1 cellular context compared by ENCODE assay signal in genomic region chr11:859394-860131, GRCh38.
TF ChIP-seq lines count a peak whose summit lies in the region.

No MANE protein-coding gene starts in this region.

TF ChIP-seq in GM12878, 131 proteins besides CTCF, POLR2A, EP300 and RAD21:
- no peak for TF ChIP-seq JUND (IDR thresholded peaks at IDR 0.05; ENCODE audit: low read depth, low read length)
- TF ChIP-seq KLF5 (IDR thresholded peaks at IDR 0.05; ENCODE audit: partially characterized antibody): no peak
- TF ChIP-seq, protein P1, sequence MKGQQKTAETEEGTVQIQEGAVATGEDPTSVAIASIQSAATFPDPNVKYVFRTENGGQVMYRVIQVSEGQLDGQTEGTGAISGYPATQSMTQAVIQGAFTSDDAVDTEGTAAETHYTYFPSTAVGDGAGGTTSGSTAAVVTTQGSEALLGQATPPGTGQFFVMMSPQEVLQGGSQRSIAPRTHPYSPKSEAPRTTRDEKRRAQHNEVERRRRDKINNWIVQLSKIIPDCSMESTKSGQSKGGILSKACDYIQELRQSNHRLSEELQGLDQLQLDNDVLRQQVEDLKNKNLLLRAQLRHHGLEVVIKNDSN (IDR thresholded peaks at IDR 0.05; ENCODE audit: borderline replicate concordance, extremely low read length, insufficient read depth, low read depth, low read length): peak; percentile 37
- TF ChIP-seq NFYA (IDR thresholded peaks at IDR 0.05; ENCODE audit: borderline replicate concordance, low read depth, low read length): no peak
- TF ChIP-seq MXI1 (IDR thresholded peaks at IDR 0.05; ENCODE audit: low read depth, low read length): no peak
- TF ChIP-seq SMAD5 (IDR thresholded peaks at IDR 0.05; ENCODE audit: low read depth): no peak
